Comparison of ENCODE assay signal across 17 cellular contexts in genomic region chr1:105865546-105865945, GRCh38.
DNase-seq lines count a peak whose midpoint lies in the region; FAIRE-seq and TF ChIP-seq lines count a peak whose summit lies in the region.
"Had no signal": no experiment of that assay in that cellular context is flagged by ENCODE, and none has a peak within 500 bp of the region (broad histone marks: within the 10 kb centered on the region; RNA-seq: fewer than 3 reads in every experiment).

No MANE protein-coding gene starts in this region.

- H3K4me1 ChIP-seq in astrocyte (ENCODE audit: insufficient read depth, low read length), result no peaks in the 10 kb centered on the region
- H3K4me1 ChIP-seq: Peyer's patch had no signal

- H3K27me3 Mint-ChIP-seq in astrocyte (ENCODE audit: low read depth, unreplicated experiment), result no peaks in the 10 kb centered on the region
- H3K27me3 Mint-ChIP-seq: B cell; CD4-positive, alpha-beta memory T cell had no signal

- DNase-seq in COLO829 (ENCODE audit: low spot score) (peak; percentile 2), HT1080 (ENCODE audit: low read depth) (peak; percentile 72), astrocyte (ENCODE audit: low read depth) (peak; percentile 2), kidney tubule cell (ENCODE audit: low spot score) (peak; percentile 59), MV-4-11 (lab: John Stamatoyannopoulos, UW) (no peak), GM20000 (ENCODE audit: low spot score) (no peak), amygdala (lab: John Stamatoyannopoulos, UW) (no peak), NCI-H146 (lab: John Stamatoyannopoulos, UW) (no peak)
- DNase-seq: CD4-positive, alpha-beta memory T cell; H9; NCI-H1105 treated with DMSO at 0.1 percent for 48 hours; NCI-H187 treated with DMSO at 0.1 percent for 48 hours; NCI-H2171; NCI-H446 treated with DMSO at 0.1 percent for 48 hours; NCI-H774; Peyer's patch had no signal

- H3K4me3 Mint-ChIP-seq in astrocyte (ENCODE audit: unreplicated experiment), result no peak overlapping the region
- H3K4me3 Mint-ChIP-seq: B cell; CD4-positive, alpha-beta memory T cell; H9 had no signal

- no peaks in the 10 kb centered on the region for H4K20me1 ChIP-seq in astrocyte (ENCODE audit: insufficient read depth, low read length)

- no peak for TF ChIP-seq CTCF in astrocyte (IDR thresholded peaks at IDR 0.05; ENCODE audit: insufficient read depth, low read depth, low read length)
- no peak for TF ChIP-seq CTCF in GM20000 (IDR thresholded peaks at IDR 0.05; ENCODE audit: extremely low read depth, missing control alignments)

- no peak overlapping the region for H3K27ac ChIP-seq in astrocyte (ENCODE audit: low read depth, low read length)
- H3K27ac ChIP-seq: Peyer's patch had no signal

- H3K9me3 ChIP-seq in astrocyte (ENCODE audit: insufficient read depth, low read depth, low read length), result no peaks in the 10 kb centered on the region
- H3K9me3 ChIP-seq: Peyer's patch had no signal

- peaks cover 11% of the 10 kb centered on the region for H3K4me1 Mint-ChIP-seq in astrocyte (ENCODE audit: low read depth, unreplicated experiment)
- H3K4me1 Mint-ChIP-seq: B cell; CD4-positive, alpha-beta memory T cell; H9 had no signal

- FAIRE-seq in astrocyte (lab: Jason Lieb, UNC), result no peak

- H3K27ac Mint-ChIP-seq in astrocyte (ENCODE audit: unreplicated experiment), result peak overlapping the region; percentile 8
- H3K27ac Mint-ChIP-seq: B cell; CD4-positive, alpha-beta memory T cell; H9 had no signal

- no peak overlapping the region for H2AFZ ChIP-seq in astrocyte (ENCODE audit: low read depth, low read length)

- no peaks in the 10 kb centered on the region for H3K27me3 ChIP-seq in astrocyte (ENCODE audit: insufficient read depth, low read length)
- H3K27me3 ChIP-seq: Peyer's patch had no signal

- no peaks in the 10 kb centered on the region for H3K79me2 ChIP-seq in astrocyte (ENCODE audit: insufficient read depth, low read length)

- H3K4me3 ChIP-seq in astrocyte (ENCODE audit: insufficient read depth, low read depth, low read length), result no peak overlapping the region
- H3K4me3 ChIP-seq: Peyer's patch had no signal

- peaks cover under 1% of the 10 kb centered on the region for H3K9me3 Mint-ChIP-seq in astrocyte (ENCODE audit: unreplicated experiment)

- H3K36me3 ChIP-seq in astrocyte (ENCODE audit: insufficient read depth, low read length), result no peaks in the 10 kb centered on the region
- H3K36me3 ChIP-seq: Peyer's patch had no signal

- H3K4me2 ChIP-seq in astrocyte (ENCODE audit: low read length), result no peak overlapping the region

- H3K36me3 Mint-ChIP-seq in astrocyte (ENCODE audit: low read depth, unreplicated experiment), result no peaks in the 10 kb centered on the region
- H3K36me3 Mint-ChIP-seq: CD4-positive, alpha-beta memory T cell had no signal

- H3K9ac ChIP-seq in astrocyte (ENCODE audit: low read length), result no peak overlapping the region

Comparison
In these comparisons a context has a peak if more than half of its experiments do, and no peak if none do; other contexts are left out.
1. DNase-seq: peak in COLO829 (single experiment), HT1080 (single experiment), astrocyte (single experiment) and kidney tubule cell (single experiment); none in MV-4-11 (single experiment), GM20000 (single experiment), amygdala (0 of 56) and NCI-H146 (single experiment).